In genomic region chr4:13538427-13538973, GRCh38 we compare ENCODE assay signal across 20 cellular contexts. TPM values are rescaled to one million over a fixed set of nuclear protein-coding genes. Genes with fewer than 3 reads are reported as not detected.
DNase-seq lines count a peak whose midpoint lies in the region; ATAC-seq lines count a peak whose summit lies in the region.
"Had no signal": no experiment of that assay in that cellular context is flagged by ENCODE, and none has a peak within 500 bp of the region (broad histone marks: within the 10 kb centered on the region; RNA-seq: fewer than 3 reads in every experiment).

No MANE protein-coding gene starts in this region.

- H3K9me3 ChIP-seq in stomach smooth muscle (ENCODE audit: control insufficient read depth in 2 of 2, low read length in 2 of 2): no peaks in the 10 kb centered on the region
- H3K9me3 ChIP-seq: lower lobe of right lung had no signal

- H3K4me1 ChIP-seq in stomach smooth muscle (ENCODE audit: control insufficient read depth, insufficient read depth, low read length): peaks cover 29% of the 10 kb centered on the region

- H3K4me3 ChIP-seq in stomach smooth muscle (ENCODE audit: low read length in 2 of 2): peak overlapping the region; percentile 75 to 83
- H3K4me3 ChIP-seq: lower lobe of right lung had no signal

- peak overlapping the region; percentile 3 for H3K4me3 Mint-ChIP-seq in activated naive CD4-positive, alpha-beta T cell treated with anti-CD3 and anti-CD28 coated beads for 36 hours
- peak overlapping the region; percentile 1 for H3K4me3 Mint-ChIP-seq in activated CD8-positive, alpha-beta T cell treated with anti-CD3 and anti-CD28 coated beads, Interleukin-2, amount 10 ng/mL, durations not matched to agents 7 days and 5 days
- H3K4me3 Mint-ChIP-seq in memory B cell: peak overlapping the region; percentile 15

- H3K4me1 Mint-ChIP-seq in activated naive CD4-positive, alpha-beta T cell treated with anti-CD3 and anti-CD28 coated beads for 36 hours (ENCODE audit: low read depth): peaks cover 44% of the 10 kb centered on the region
- peaks cover 37% of the 10 kb centered on the region for H3K4me1 Mint-ChIP-seq in activated CD8-positive, alpha-beta T cell treated with anti-CD3 and anti-CD28 coated beads, Interleukin-2, amount 10 ng/mL, durations not matched to agents 7 days and 5 days (ENCODE audit: low read depth)
- H3K4me1 Mint-ChIP-seq in memory B cell: peaks cover 3% of the 10 kb centered on the region

- CTCF ChIA-PET in activated naive CD4-positive, alpha-beta T cell treated with anti-CD3 and anti-CD28 coated beads for 36 hours (lab: Charles Lee): no interaction called here
- CTCF ChIA-PET in activated CD8-positive, alpha-beta T cell treated with anti-CD3 and anti-CD28 coated beads, Interleukin-2, amount 10 ng/mL, durations not matched to agents 7 days and 5 days (lab: Charles Lee): no interaction called here

- peaks cover 5% of the 10 kb centered on the region for H3K36me3 Mint-ChIP-seq in activated naive CD4-positive, alpha-beta T cell treated with anti-CD3 and anti-CD28 coated beads for 36 hours (ENCODE audit: low read depth)
- peaks cover 6% of the 10 kb centered on the region for H3K36me3 Mint-ChIP-seq in activated CD8-positive, alpha-beta T cell treated with anti-CD3 and anti-CD28 coated beads, Interleukin-2, amount 10 ng/mL, durations not matched to agents 7 days and 5 days (ENCODE audit: low read depth)
- H3K36me3 Mint-ChIP-seq in memory B cell: peaks cover 2% of the 10 kb centered on the region

- ATAC-seq in activated CD8-positive, alpha-beta T cell treated with anti-CD3 and anti-CD28 coated beads, Interleukin-2, amount 10 ng/mL, durations not matched to agents 7 days and 5 days: no peak
- no peak for ATAC-seq in memory B cell (ENCODE audit: low read depth)
- ATAC-seq in HG02759 (IDR thresholded peaks at IDR 0.05; ENCODE audit: unreplicated experiment): no peak
- ATAC-seq: activated CD4-positive, CD25-positive, alpha-beta regulatory T cell treated with anti-CD3 and anti-CD28 coated beads, Interleukin-2, amount 50 U/mL, for 24 hours; lower lobe of right lung had no signal

- peak overlapping the region; percentile 87 for H3K27ac ChIP-seq in stomach smooth muscle (ENCODE audit: low read length)
- H3K27ac ChIP-seq: KMS-11, lower lobe of right lung had no signal

- H3K36me3 ChIP-seq in stomach smooth muscle (ENCODE audit: control insufficient read depth in 2 of 2, insufficient read depth in 2 of 2, low read length in 2 of 2): no peaks in the 10 kb centered on the region
- H3K36me3 ChIP-seq: lower lobe of right lung had no signal

- H3K27ac Mint-ChIP-seq in activated naive CD4-positive, alpha-beta T cell treated with anti-CD3 and anti-CD28 coated beads for 36 hours: no peak overlapping the region
- H3K27ac Mint-ChIP-seq in activated CD8-positive, alpha-beta T cell treated with anti-CD3 and anti-CD28 coated beads, Interleukin-2, amount 10 ng/mL, durations not matched to agents 7 days and 5 days: peak overlapping the region; percentile 25
- peak overlapping the region; percentile 53 for H3K27ac Mint-ChIP-seq in memory B cell

- H3K9me3 Mint-ChIP-seq in activated naive CD4-positive, alpha-beta T cell treated with anti-CD3 and anti-CD28 coated beads for 36 hours: no peaks in the 10 kb centered on the region
- H3K9me3 Mint-ChIP-seq in activated CD8-positive, alpha-beta T cell treated with anti-CD3 and anti-CD28 coated beads, Interleukin-2, amount 10 ng/mL, durations not matched to agents 7 days and 5 days (ENCODE audit: insufficient read depth): peaks cover 7% of the 10 kb centered on the region
- H3K9me3 Mint-ChIP-seq in memory B cell: peaks cover 2% of the 10 kb centered on the region

- intact Hi-C loops in activated naive CD4-positive, alpha-beta T cell treated with anti-CD3 and anti-CD28 coated beads for 36 hours (cut with micrococcal nuclease): no loop called here

- POLR2A ChIA-PET in activated CD8-positive, alpha-beta T cell treated with anti-CD3 and anti-CD28 coated beads, Interleukin-2, amount 10 ng/mL, durations not matched to agents 7 days and 5 days (lab: Charles Lee): interaction anchor here (0.6 kb wide), 1 partner anchor 99 kb away, joined by 3 read pairs; no protein-coding TSS in a partner anchor

- no peak for DNase-seq in activated naive CD4-positive, alpha-beta T cell treated with anti-CD3 and anti-CD28 coated beads for 36 hours
- no peak for DNase-seq in activated naive CD4-positive, alpha-beta T cell treated with anti-CD3 and anti-CD28 coated beads, Interleukin-2, amount 50 U/mL, for 16 hours
- DNase-seq in activated CD8-positive, alpha-beta T cell treated with anti-CD3 and anti-CD28 coated beads, Interleukin-2, amount 10 ng/mL, durations not matched to agents 7 days and 5 days: no peak
- DNase-seq in memory B cell (ENCODE audit: low spot score in 2 of 2) (peak in 1 of 2 donors; percentile 9), G401 (ENCODE audit: low spot score) (no peak), UCSD-AML1 (lab: John Stamatoyannopoulos, UW; ENCODE audit: unreplicated experiment) (no peak)
- DNase-seq: activated T-cell treated with anti-CD3 and anti-CD28 coated beads, Interleukin-2, amount 50 U/mL, for 48 hours; COR-L47; cortex of kidney; immature natural killer cell; lower lobe of right lung; NCI-H1092 treated with DMSO at 0.1 percent for 48 hours; NCI-H774; occipital lobe; RPMI8226 had no signal

- peak overlapping the region; percentile 62 to 84 for H3K9ac ChIP-seq in stomach smooth muscle (ENCODE audit: low read length in 2 of 2)
- H3K9ac ChIP-seq: KMS-11 had no signal

- H3K27me3 ChIP-seq in stomach smooth muscle (ENCODE audit: control insufficient read depth in 1 of 2, insufficient read depth in 2 of 2, low read length in 2 of 2): peaks cover 0 to 13% of the 10 kb centered on the region in 2 donors

- H3K27me3 Mint-ChIP-seq in activated naive CD4-positive, alpha-beta T cell treated with anti-CD3 and anti-CD28 coated beads for 36 hours (ENCODE audit: low read depth): peaks cover 95% of the 10 kb centered on the region
- peaks cover 87% of the 10 kb centered on the region for H3K27me3 Mint-ChIP-seq in activated CD8-positive, alpha-beta T cell treated with anti-CD3 and anti-CD28 coated beads, Interleukin-2, amount 10 ng/mL, durations not matched to agents 7 days and 5 days (ENCODE audit: low read depth)
- H3K27me3 Mint-ChIP-seq in memory B cell: peaks cover 28% of the 10 kb centered on the region

- in situ Hi-C loops in G401 (cut with HindIII; ENCODE audit: low sequenced_read_pairs): no loop called here

RNA-seq across cellular contexts. Expression of gene NKX3-2, which starts 5.8 kb away (rescaled TPM):
- not detected for total RNA-seq in activated naive CD4-positive, alpha-beta T cell treated with anti-CD3 and anti-CD28 coated beads for 36 hours
- not detected for total RNA-seq in activated CD8-positive, alpha-beta T cell treated with anti-CD3 and anti-CD28 coated beads, Interleukin-2, amount 10 ng/mL, durations not matched to agents 7 days and 5 days
- 0.37 and 0.55 TPM in 2 replicates for total RNA-seq in G401 (2014; rRNA removed; shearing (Covaris generic))
- total RNA-seq: epithelial cell of proximal tubule, lower lobe of right lung, occipital lobe had no signal

RNA-seq across cellular contexts. Expression of gene RAB28, which starts 54.4 kb away (rescaled TPM):
- total RNA-seq in activated naive CD4-positive, alpha-beta T cell treated with anti-CD3 and anti-CD28 coated beads for 36 hours: 10 to 100 TPM; 15.6 to 16.7 TPM
- total RNA-seq in activated CD8-positive, alpha-beta T cell treated with anti-CD3 and anti-CD28 coated beads, Interleukin-2, amount 10 ng/mL, durations not matched to agents 7 days and 5 days: 10 to 100 TPM; 12.2 to 16.1 TPM
- total RNA-seq in G401 (2014; rRNA removed; shearing (Covaris generic)): 22.0 and 36.8 TPM in 2 replicates
